In genomic region chr3:72082776-72083477, GRCh38 we compare ENCODE assay signal across 13 cellular contexts.
A peak's percentile ranks its signal among the peaks of the same experiment; 100 is the strongest.
DNase-seq lines count a peak whose midpoint lies in the region; ATAC-seq and TF ChIP-seq lines count a peak whose summit lies in the region.
"Had no signal": no experiment of that assay in that cellular context is flagged by ENCODE, and none has a peak within 500 bp of the region (broad histone marks: within the 10 kb centered on the region; RNA-seq: fewer than 3 reads in every experiment).

No MANE protein-coding gene starts in this region.

- H3K27ac Mint-ChIP-seq in nephron progenitor cell, result peak overlapping the region; percentile 57
- H3K27ac Mint-ChIP-seq: CD8-positive, alpha-beta T cell had no signal

- TF ChIP-seq CTCF in MM.1S (IDR thresholded peaks at IDR 0.05; ENCODE audit: low read length), result no peak
- TF ChIP-seq CTCF in nephron progenitor cell (IDR thresholded peaks at IDR 0.05), result no peak
- TF ChIP-seq CTCF in foreskin fibroblast (IDR thresholded peaks at IDR 0.05; ENCODE audit: low read depth, low read length), result no peak

- ATAC-seq in GM18502 (IDR thresholded peaks at IDR 0.05; ENCODE audit: poor library complexity, unreplicated experiment), result peak; percentile 23
- peak; percentile 8 for ATAC-seq in HG02623 (IDR thresholded peaks at IDR 0.05; ENCODE audit: unreplicated experiment)
- ATAC-seq: CD8-positive, alpha-beta T cell; Panc1 had no signal

- peaks cover 11% of the 10 kb centered on the region for H3F3A ChIP-seq in MM.1S (ENCODE audit: insufficient read depth, low read length)

- H3K9me3 Mint-ChIP-seq in nephron progenitor cell, result no peaks in the 10 kb centered on the region
- H3K9me3 Mint-ChIP-seq: CD8-positive, alpha-beta T cell had no signal

- peaks cover 80% of the 10 kb centered on the region for H3K4me1 Mint-ChIP-seq in nephron progenitor cell

- no peaks in the 10 kb centered on the region for H4K20me1 ChIP-seq in MM.1S (ENCODE audit: insufficient read depth, low read length)

- no peak overlapping the region for H3K9ac ChIP-seq in MM.1S (ENCODE audit: low read length)

- H3K36me3 ChIP-seq in MM.1S (replicated peaks; ENCODE audit: insufficient read depth, low read length), result no peaks in the 10 kb centered on the region

- peaks cover 4% of the 10 kb centered on the region for H3K27me3 Mint-ChIP-seq in nephron progenitor cell (ENCODE audit: low read depth, poor library complexity)

- no peaks in the 10 kb centered on the region for H3K36me3 Mint-ChIP-seq in nephron progenitor cell (ENCODE audit: low read depth)
- H3K36me3 Mint-ChIP-seq: CD8-positive, alpha-beta T cell had no signal

- H3K27ac ChIP-seq in MM.1S (ENCODE audit: low read length), result no peak overlapping the region

- H3K4me3 ChIP-seq in MM.1S (ENCODE audit: low read length) (no peak overlapping the region), foreskin fibroblast (ENCODE audit: low read depth in 1 of 2, low read length in 2 of 2) (no peak overlapping the region)
- H3K4me3 ChIP-seq: skin epidermis had no signal

- H3K4me2 ChIP-seq in MM.1S (ENCODE audit: low read depth, low read length), result peak overlapping the region; percentile 40; the same call in 1 of the 2 replicates

- DNase-seq in MM.1S, result no peak
- DNase-seq in nephron progenitor cell, result no peak
- no peak for DNase-seq in NCI-H2081 (lab: John Stamatoyannopoulos, UW)
- no peak for DNase-seq in foreskin fibroblast
- DNase-seq in NOMO-1 (lab: John Stamatoyannopoulos, UW; ENCODE audit: unreplicated experiment in 2 of 2), result no peak
- DNase-seq in NCI-H510A treated with DMSO at 0.1 percent for 48 hours (lab: John Stamatoyannopoulos, UW), result no peak
- DNase-seq: CD8-positive, alpha-beta T cell; HCEC 1CT; NCI-H2029 had no signal

- peaks cover 34% of the 10 kb centered on the region for H3K4me1 ChIP-seq in MM.1S (ENCODE audit: low read length)

- H3K27me3 ChIP-seq in MM.1S (replicated peaks; ENCODE audit: insufficient read depth, low read length), result no peaks in the 10 kb centered on the region

- H3K79me2 ChIP-seq in MM.1S (ENCODE audit: low read length), result no peaks in the 10 kb centered on the region

- H3K9me2 ChIP-seq in MM.1S (replicated peaks; ENCODE audit: insufficient read depth, low read length), result no peaks in the 10 kb centered on the region

- peak overlapping the region; percentile 3 for H3K4me3 Mint-ChIP-seq in nephron progenitor cell
- H3K4me3 Mint-ChIP-seq: CD8-positive, alpha-beta T cell had no signal

- H2AFZ ChIP-seq in MM.1S (ENCODE audit: low read length), result no peak overlapping the region

- H3K9me3 ChIP-seq in MM.1S (replicated peaks; ENCODE audit: insufficient read depth, low read length), result no peaks in the 10 kb centered on the region
